Comparison of ENCODE assay signal across 1 cellular context in the genomic region with DNA sequence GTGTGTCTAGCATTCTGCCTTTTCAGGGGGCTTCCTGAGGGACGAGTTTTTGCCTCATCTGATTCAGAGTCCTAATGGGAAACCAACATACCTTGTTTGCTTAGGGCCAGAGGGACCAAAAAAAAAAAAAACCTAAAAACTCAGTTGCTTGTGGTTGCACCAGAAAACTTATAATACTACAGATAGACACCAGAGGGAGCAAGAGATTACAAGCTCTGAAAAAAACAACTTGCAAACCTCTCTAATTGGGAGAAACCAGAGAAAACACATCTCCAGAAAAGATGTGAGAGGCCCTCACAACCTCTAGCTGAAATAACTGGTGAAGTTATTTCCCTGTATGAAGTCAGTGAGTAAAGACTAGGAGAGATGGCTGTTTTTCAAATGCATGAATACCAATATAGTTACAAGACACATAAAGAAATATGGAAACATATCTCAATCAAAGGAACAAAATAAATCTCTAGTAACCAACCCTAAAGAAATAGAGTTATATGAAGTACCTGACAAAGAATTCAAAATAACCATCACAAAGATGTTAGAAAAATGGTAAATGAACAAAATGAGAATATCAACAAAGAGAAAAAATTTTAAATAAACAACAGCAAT.
TF ChIP-seq lines count a peak whose summit lies in the region.

No MANE protein-coding gene starts in this region.

TF ChIP-seq in WTC11, 78 proteins besides CTCF, POLR2A, EP300 and RAD21 (continued from another document):
- TF ChIP-seq, protein P1, sequence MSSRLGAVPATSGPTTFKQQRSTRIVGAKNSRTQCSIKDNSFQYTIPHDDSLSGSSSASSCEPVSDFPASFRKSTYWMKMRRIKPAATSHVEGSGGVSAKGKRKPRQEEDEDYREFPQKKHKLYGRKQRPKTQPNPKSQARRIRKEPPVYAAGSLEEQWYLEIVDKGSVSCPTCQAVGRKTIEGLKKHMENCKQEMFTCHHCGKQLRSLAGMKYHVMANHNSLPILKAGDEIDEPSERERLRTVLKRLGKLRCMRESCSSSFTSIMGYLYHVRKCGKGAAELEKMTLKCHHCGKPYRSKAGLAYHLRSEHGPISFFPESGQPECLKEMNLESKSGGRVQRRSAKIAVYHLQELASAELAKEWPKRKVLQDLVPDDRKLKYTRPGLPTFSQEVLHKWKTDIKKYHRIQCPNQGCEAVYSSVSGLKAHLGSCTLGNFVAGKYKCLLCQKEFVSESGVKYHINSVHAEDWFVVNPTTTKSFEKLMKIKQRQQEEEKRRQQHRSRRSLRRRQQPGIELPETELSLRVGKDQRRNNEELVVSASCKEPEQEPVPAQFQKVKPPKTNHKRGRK (CRISPR knock-in tag; IDR thresholded peaks at IDR 0.05; ENCODE audit: borderline replicate concordance) = no peak
- TF ChIP-seq ZNF219 (CRISPR knock-in tag; IDR thresholded peaks at IDR 0.05; ENCODE audit: borderline replicate concordance) (no peak), OVOL2 (CRISPR knock-in tag; IDR thresholded peaks at IDR 0.05; ENCODE audit: borderline replicate concordance) (no peak), ZNF232 (CRISPR knock-in tag; IDR thresholded peaks at IDR 0.05) (no peak), HMGA2 (CRISPR knock-in tag; IDR thresholded peaks at IDR 0.05) (no peak)
- TF ChIP-seq, protein P2, sequence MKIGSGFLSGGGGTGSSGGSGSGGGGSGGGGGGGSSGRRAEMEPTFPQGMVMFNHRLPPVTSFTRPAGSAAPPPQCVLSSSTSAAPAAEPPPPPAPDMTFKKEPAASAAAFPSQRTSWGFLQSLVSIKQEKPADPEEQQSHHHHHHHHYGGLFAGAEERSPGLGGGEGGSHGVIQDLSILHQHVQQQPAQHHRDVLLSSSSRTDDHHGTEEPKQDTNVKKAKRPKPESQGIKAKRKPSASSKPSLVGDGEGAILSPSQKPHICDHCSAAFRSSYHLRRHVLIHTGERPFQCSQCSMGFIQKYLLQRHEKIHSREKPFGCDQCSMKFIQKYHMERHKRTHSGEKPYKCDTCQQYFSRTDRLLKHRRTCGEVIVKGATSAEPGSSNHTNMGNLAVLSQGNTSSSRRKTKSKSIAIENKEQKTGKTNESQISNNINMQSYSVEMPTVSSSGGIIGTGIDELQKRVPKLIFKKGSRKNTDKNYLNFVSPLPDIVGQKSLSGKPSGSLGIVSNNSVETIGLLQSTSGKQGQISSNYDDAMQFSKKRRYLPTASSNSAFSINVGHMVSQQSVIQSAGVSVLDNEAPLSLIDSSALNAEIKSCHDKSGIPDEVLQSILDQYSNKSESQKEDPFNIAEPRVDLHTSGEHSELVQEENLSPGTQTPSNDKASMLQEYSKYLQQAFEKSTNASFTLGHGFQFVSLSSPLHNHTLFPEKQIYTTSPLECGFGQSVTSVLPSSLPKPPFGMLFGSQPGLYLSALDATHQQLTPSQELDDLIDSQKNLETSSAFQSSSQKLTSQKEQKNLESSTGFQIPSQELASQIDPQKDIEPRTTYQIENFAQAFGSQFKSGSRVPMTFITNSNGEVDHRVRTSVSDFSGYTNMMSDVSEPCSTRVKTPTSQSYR (CRISPR knock-in tag; IDR thresholded peaks at IDR 0.05) = no peak
- TF ChIP-seq, protein P3, sequence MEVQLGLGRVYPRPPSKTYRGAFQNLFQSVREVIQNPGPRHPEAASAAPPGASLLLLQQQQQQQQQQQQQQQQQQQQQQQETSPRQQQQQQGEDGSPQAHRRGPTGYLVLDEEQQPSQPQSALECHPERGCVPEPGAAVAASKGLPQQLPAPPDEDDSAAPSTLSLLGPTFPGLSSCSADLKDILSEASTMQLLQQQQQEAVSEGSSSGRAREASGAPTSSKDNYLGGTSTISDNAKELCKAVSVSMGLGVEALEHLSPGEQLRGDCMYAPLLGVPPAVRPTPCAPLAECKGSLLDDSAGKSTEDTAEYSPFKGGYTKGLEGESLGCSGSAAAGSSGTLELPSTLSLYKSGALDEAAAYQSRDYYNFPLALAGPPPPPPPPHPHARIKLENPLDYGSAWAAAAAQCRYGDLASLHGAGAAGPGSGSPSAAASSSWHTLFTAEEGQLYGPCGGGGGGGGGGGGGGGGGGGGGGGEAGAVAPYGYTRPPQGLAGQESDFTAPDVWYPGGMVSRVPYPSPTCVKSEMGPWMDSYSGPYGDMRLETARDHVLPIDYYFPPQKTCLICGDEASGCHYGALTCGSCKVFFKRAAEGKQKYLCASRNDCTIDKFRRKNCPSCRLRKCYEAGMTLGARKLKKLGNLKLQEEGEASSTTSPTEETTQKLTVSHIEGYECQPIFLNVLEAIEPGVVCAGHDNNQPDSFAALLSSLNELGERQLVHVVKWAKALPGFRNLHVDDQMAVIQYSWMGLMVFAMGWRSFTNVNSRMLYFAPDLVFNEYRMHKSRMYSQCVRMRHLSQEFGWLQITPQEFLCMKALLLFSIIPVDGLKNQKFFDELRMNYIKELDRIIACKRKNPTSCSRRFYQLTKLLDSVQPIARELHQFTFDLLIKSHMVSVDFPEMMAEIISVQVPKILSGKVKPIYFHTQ (CRISPR knock-in tag; IDR thresholded peaks at IDR 0.05) = no peak
TF ChIP-seq in WTC11: peak in this region for 0.
